In genomic region chr17:77691216-77692085, GRCh38 we compare ENCODE assay signal across 15 cellular contexts.
DNase-seq lines count a peak whose midpoint lies in the region; ATAC-seq and TF ChIP-seq lines count a peak whose summit lies in the region.
"Had no signal": no experiment of that assay in that cellular context is flagged by ENCODE, and none has a peak within 500 bp of the region (broad histone marks: within the 10 kb centered on the region; RNA-seq: fewer than 3 reads in every experiment).

No MANE protein-coding gene starts in this region.

- H3K9me3 Mint-ChIP-seq in T-helper 2 cell treated with Interferon-gamma antibody and Interleukin-4, amounts not matched to agents 5 μg/mL and 100 μg/mL, for 36 hours: no peaks in the 10 kb centered on the region
- no peaks in the 10 kb centered on the region for H3K9me3 Mint-ChIP-seq in H9
- H3K9me3 Mint-ChIP-seq in activated T-helper 17 cell treated with anti-CD3 and anti-CD28 coated beads, Interleukin-2, amount 50 U/mL, for 72 hours: no peaks in the 10 kb centered on the region
- H3K9me3 Mint-ChIP-seq: T-cell had no signal

- H4K5ac ChIP-seq in H9 (ENCODE audit: insufficient read length, low read depth, low read length): no peak overlapping the region

- H2BK12ac ChIP-seq in H9 (ENCODE audit: insufficient read length, low read depth, low read length): no peak overlapping the region
- peak overlapping the region; percentile 75 for H2BK12ac ChIP-seq in neuronal stem cell (ENCODE audit: low read length)

- no peak overlapping the region for H3K14ac ChIP-seq in H9 (ENCODE audit: insufficient read depth, low read length)
- no peak overlapping the region for H3K14ac ChIP-seq in neuronal stem cell (ENCODE audit: low read length)

- H3K4me1 Mint-ChIP-seq in T-helper 2 cell treated with Interferon-gamma antibody and Interleukin-4, amounts not matched to agents 5 μg/mL and 100 μg/mL, for 36 hours (ENCODE audit: low read depth): peaks cover 28% of the 10 kb centered on the region
- H3K4me1 Mint-ChIP-seq in H9: peaks cover 30 to 32% of the 10 kb centered on the region in 2 experiments
- H3K4me1 Mint-ChIP-seq in activated T-helper 17 cell treated with anti-CD3 and anti-CD28 coated beads, Interleukin-2, amount 50 U/mL, for 72 hours: peaks cover 17% of the 10 kb centered on the region

- H3K36me3 Mint-ChIP-seq in T-helper 2 cell treated with Interferon-gamma antibody and Interleukin-4, amounts not matched to agents 5 μg/mL and 100 μg/mL, for 36 hours (ENCODE audit: low read depth): no peaks in the 10 kb centered on the region
- no peaks in the 10 kb centered on the region for H3K36me3 Mint-ChIP-seq in H9 (ENCODE audit: insufficient read depth in 1 of 3, low read depth in 3 of 3)
- H3K36me3 Mint-ChIP-seq in activated T-helper 17 cell treated with anti-CD3 and anti-CD28 coated beads, Interleukin-2, amount 50 U/mL, for 72 hours (ENCODE audit: low read depth): no peaks in the 10 kb centered on the region
- H3K36me3 Mint-ChIP-seq: T-cell had no signal

- H2BK5ac ChIP-seq in H9 (ENCODE audit: insufficient read length, low read length): no peak overlapping the region
- no peak overlapping the region for H2BK5ac ChIP-seq in neuronal stem cell (ENCODE audit: low read length)

- H4K20me1 ChIP-seq in H9 (ENCODE audit: control insufficient read depth, insufficient read depth, insufficient read length): no peaks in the 10 kb centered on the region

- H2BK15ac ChIP-seq in H9 (ENCODE audit: low read depth, low read length) (no peak overlapping the region), neuronal stem cell (ENCODE audit: low read length) (peak overlapping the region; percentile 32)

- H3K23me2 ChIP-seq in H9 (ENCODE audit: insufficient read length, low read depth, low read length, poor library complexity, severe bottlenecking): peaks cover 6% of the 10 kb centered on the region

- H3K4me1 ChIP-seq in H9 (ENCODE audit: insufficient read depth, low read length) (no peaks in the 10 kb centered on the region), neuronal stem cell (ENCODE audit: control insufficient read depth in 2 of 2, insufficient read depth in 1 of 2, low read depth in 1 of 2, low read length in 2 of 2) (peaks cover 3 to 6% of the 10 kb centered on the region in 2 donors)
- H3K4me1 ChIP-seq: pancreas had no signal

- no peak overlapping the region for H2BK20ac ChIP-seq in H9 (ENCODE audit: low read depth, low read length, poor library complexity, severe bottlenecking)

- no peaks in the 10 kb centered on the region for H3K9me3 ChIP-seq in H9 (ENCODE audit: control insufficient read depth, low read depth, low read length)
- H3K9me3 ChIP-seq in neuronal stem cell (replicated peaks in 1 of 2; ENCODE audit: control insufficient read depth in 2 of 2, insufficient read depth in 1 of 2, low read depth in 1 of 2, low read length in 2 of 2): peaks cover 0 to 2% of the 10 kb centered on the region in 2 donors
- H3K9me3 ChIP-seq: ascending aorta, pancreas had no signal

- H3K4ac ChIP-seq in H9 (ENCODE audit: low read depth, low read length) (no peak overlapping the region), neuronal stem cell (ENCODE audit: low read length) (no peak overlapping the region)

- no peak overlapping the region for H3K18ac ChIP-seq in H9 (ENCODE audit: insufficient read length, low read depth, low read length)
- peak overlapping the region; percentile 62 for H3K18ac ChIP-seq in neuronal stem cell (ENCODE audit: low read length)

- H3K27me3 Mint-ChIP-seq in T-helper 2 cell treated with Interferon-gamma antibody and Interleukin-4, amounts not matched to agents 5 μg/mL and 100 μg/mL, for 36 hours (ENCODE audit: low read depth): peaks cover 15% of the 10 kb centered on the region
- H3K27me3 Mint-ChIP-seq in H9 (ENCODE audit: low read depth): peaks cover 51% of the 10 kb centered on the region
- peaks cover 2% of the 10 kb centered on the region for H3K27me3 Mint-ChIP-seq in activated T-helper 17 cell treated with anti-CD3 and anti-CD28 coated beads, Interleukin-2, amount 50 U/mL, for 72 hours
- H3K27me3 Mint-ChIP-seq: activated CD4-positive, alpha-beta T cell treated with anti-CD3 and anti-CD28 coated beads for 36 hours had no signal

- WGBS in H9 (ENCODE audit: extremely low coverage, insufficient read length, low lambda C conversion rate): no CpG with 5 or more reads among the region's 21 CpGs
- no CpG with 5 or more reads among the region's 21 CpGs for WGBS in neuronal stem cell (ENCODE audit: extremely low coverage in 2 of 2, insufficient read length in 2 of 2, insufficient replicate concordance in 1 of 2), 2 donors

- H4K8ac ChIP-seq in H9 (replicated peaks; ENCODE audit: insufficient read length, low read depth, low read length) (no peak overlapping the region), neuronal stem cell (ENCODE audit: low read depth, low read length) (no peak overlapping the region)

- H3K27ac Mint-ChIP-seq in T-helper 2 cell treated with Interferon-gamma antibody and Interleukin-4, amounts not matched to agents 5 μg/mL and 100 μg/mL, for 36 hours: no peak overlapping the region
- H3K27ac Mint-ChIP-seq in H9: no peak overlapping the region
- peak overlapping the region; percentile 15 for H3K27ac Mint-ChIP-seq in activated T-helper 17 cell treated with anti-CD3 and anti-CD28 coated beads, Interleukin-2, amount 50 U/mL, for 72 hours
- H3K27ac Mint-ChIP-seq: activated CD4-positive, alpha-beta T cell treated with anti-CD3 and anti-CD28 coated beads for 36 hours had no signal

- H3K36me3 ChIP-seq in neuronal stem cell (replicated peaks in 1 of 2; ENCODE audit: control insufficient read depth in 2 of 2, insufficient read depth in 2 of 2, low read length in 2 of 2): no peaks in the 10 kb centered on the region
- H3K36me3 ChIP-seq: ascending aorta, pancreas had no signal

- H4K91ac ChIP-seq in H9 (ENCODE audit: insufficient read length, low read depth, low read length) (no peak overlapping the region), neuronal stem cell (ENCODE audit: low read depth, low read length, poor library complexity) (peak overlapping the region; percentile 68)

- peak overlapping the region; percentile 27 for H3K4me3 Mint-ChIP-seq in T-helper 2 cell treated with Interferon-gamma antibody and Interleukin-4, amounts not matched to agents 5 μg/mL and 100 μg/mL, for 36 hours
- H3K4me3 Mint-ChIP-seq in H9: no peak overlapping the region
- H3K4me3 Mint-ChIP-seq in activated T-helper 17 cell treated with anti-CD3 and anti-CD28 coated beads, Interleukin-2, amount 50 U/mL, for 72 hours: peak overlapping the region; percentile 56
- H3K4me3 Mint-ChIP-seq: activated CD4-positive, alpha-beta T cell treated with anti-CD3 and anti-CD28 coated beads for 36 hours had no signal

- ATAC-seq in activated T-helper 17 cell treated with anti-CD3 and anti-CD28 coated beads, Interleukin-2, amount 50 U/mL, for 72 hours (replicated peaks): no peak
- ATAC-seq in GM19035 (IDR thresholded peaks at IDR 0.05; ENCODE audit: unreplicated experiment): no peak
- ATAC-seq: pancreas had no signal

- no peak overlapping the region for H3T11ph ChIP-seq in H9 (ENCODE audit: low read length)

- no peak for TF ChIP-seq CTCF in H9 (conservative IDR thresholded peaks at IDR 0.05)

- no peak overlapping the region for H3K56ac ChIP-seq in H9 (ENCODE audit: insufficient read length, low read depth, low read length)

- no peak overlapping the region for H3K27ac ChIP-seq in H9 (ENCODE audit: insufficient read length, low read depth, low read length)
- H3K27ac ChIP-seq in neuronal stem cell (replicated peaks; ENCODE audit: low read length): no peak overlapping the region
- H3K27ac ChIP-seq: ascending aorta, pancreas, RWPE1 had no signal

- H3K9ac ChIP-seq in H9 (ENCODE audit: extremely low read depth, insufficient read length, low read length) (no peak overlapping the region), neuronal stem cell (ENCODE audit: low read depth, low read length, poor library complexity) (peak overlapping the region; percentile 12)

- no peak overlapping the region for H3K4me2 ChIP-seq in H9 (ENCODE audit: insufficient read depth, insufficient read length, low read length)
- no peak overlapping the region for H3K4me2 ChIP-seq in neuronal stem cell (ENCODE audit: insufficient read depth, low read length, poor library complexity, severe bottlenecking)

- H3K79me2 ChIP-seq in H9 (ENCODE audit: insufficient read depth, low read length): no peaks in the 10 kb centered on the region

- H2AFZ ChIP-seq in H9 (ENCODE audit: low read length): no peak overlapping the region
- no peak overlapping the region for H2AFZ ChIP-seq in neuronal stem cell (ENCODE audit: low read length)

- H3K79me1 ChIP-seq in H9 (ENCODE audit: insufficient read depth, low read depth, low read length, poor library complexity, severe bottlenecking): no peaks in the 10 kb centered on the region
- no peaks in the 10 kb centered on the region for H3K79me1 ChIP-seq in neuronal stem cell (ENCODE audit: low read depth, low read length)

- H2AK5ac ChIP-seq in H9 (ENCODE audit: insufficient read length, low read length) (no peak overlapping the region), neuronal stem cell (ENCODE audit: low read depth, low read length) (peak overlapping the region; percentile 78)

- peaks cover 2% of the 10 kb centered on the region; the same call in 1 of the 2 replicates for H3K27me3 ChIP-seq in H9 (ENCODE audit: insufficient read depth, low read length)
- H3K27me3 ChIP-seq in neuronal stem cell (ENCODE audit: control insufficient read depth in 3 of 3, insufficient read depth in 3 of 3, low read depth in 1 of 3, low read length in 3 of 3): peaks cover 0 to 62% (median 5%) of the 10 kb centered on the region in 3 experiments
- H3K27me3 ChIP-seq: ascending aorta had no signal

- no peak for DNase-seq in T-helper 2 cell treated with Interferon-gamma antibody and Interleukin-4, amounts not matched to agents 5 μg/mL and 100 μg/mL, for 36 hours (ENCODE audit: low spot score)
- DNase-seq in T-helper 2 cell: no peak
- peak; percentile 27 for DNase-seq in H9
- DNase-seq in neuronal stem cell (ENCODE audit: low spot score): no peak
- no peak for DNase-seq in AG20443 (ENCODE audit: low spot score)
- no peak for DNase-seq in midbrain (lab: John Stamatoyannopoulos, UW)
- DNase-seq: cortex of kidney, pancreas had no signal

- H2BK120ac ChIP-seq in H9 (ENCODE audit: low read depth, low read length, poor library complexity, severe bottlenecking) (no peak overlapping the region), neuronal stem cell (ENCODE audit: low read depth, low read length) (no peak overlapping the region)

- peak overlapping the region in 1 of 2 donors; percentile 21 for H3K4me3 ChIP-seq in neuronal stem cell (ENCODE audit: low read length in 2 of 2)
- H3K4me3 ChIP-seq: pancreas, skin epidermis had no signal

- no peak overlapping the region for H3K23ac ChIP-seq in H9 (ENCODE audit: insufficient read length, low read depth, low read length)
- H3K23ac ChIP-seq in neuronal stem cell (ENCODE audit: low read depth, low read length, poor library complexity): no peak overlapping the region

Comparison
In these comparisons a context has a peak if more than half of its experiments do, and no peak if none do; other contexts are left out.
1. H3K4me3 Mint-ChIP-seq: peak in T-helper 2 cell treated with Interferon-gamma antibody and Interleukin-4, amounts not matched to agents 5 μg/mL and 100 μg/mL, for 36 hours (single experiment) and activated T-helper 17 cell treated with anti-CD3 and anti-CD28 coated beads, Interleukin-2, amount 50 U/mL, for 72 hours (single experiment); none in H9 (0 of 2).